Comparison of ENCODE assay signal across 8 cellular contexts in the genomic region with DNA sequence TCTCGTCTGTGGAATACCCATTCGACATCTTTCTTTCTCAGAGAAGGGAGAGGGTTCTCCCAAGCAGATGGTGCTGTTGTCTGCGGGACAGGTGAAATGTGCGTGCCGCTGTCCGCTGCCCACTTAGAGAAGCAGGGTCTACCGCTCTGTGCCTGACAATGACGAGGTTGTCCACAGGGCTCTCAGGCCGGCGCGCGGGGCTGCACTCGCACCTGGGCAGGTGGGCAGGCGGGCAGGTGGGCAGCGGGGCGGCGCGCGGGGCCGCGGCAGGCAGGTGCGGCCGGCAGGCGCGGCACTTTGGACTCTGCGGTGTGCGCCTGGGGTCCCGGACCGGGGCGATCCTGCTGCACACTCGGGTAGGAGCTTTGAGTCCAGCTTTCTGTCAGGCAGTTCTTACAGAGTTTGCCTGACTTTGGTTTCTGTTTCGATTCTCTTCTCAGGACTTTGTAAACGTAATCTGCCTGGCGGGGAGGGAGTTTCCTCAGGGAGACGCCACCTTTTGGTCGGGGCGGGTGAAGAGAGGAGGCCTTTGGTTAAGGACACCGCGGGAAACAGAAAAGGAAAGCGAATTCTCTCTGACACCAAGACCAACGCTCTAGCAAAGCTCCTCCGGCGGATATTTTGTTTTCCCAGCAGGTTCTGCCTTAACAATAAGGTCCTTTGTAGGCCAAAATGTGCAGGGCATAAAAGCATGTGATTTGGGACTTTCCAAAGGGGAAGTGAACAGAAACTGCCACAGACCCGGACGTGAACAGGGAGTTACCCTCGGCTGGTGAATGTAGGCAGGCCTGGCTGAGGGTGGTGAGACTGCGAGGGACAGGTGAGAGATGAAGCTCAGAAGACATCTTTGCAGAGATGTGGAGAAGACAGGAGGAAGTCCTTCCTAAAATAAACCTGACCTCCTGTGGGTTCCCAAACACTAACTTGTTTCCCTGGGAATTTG. TPM values are rescaled to one million over a fixed set of nuclear protein-coding genes. Genes with fewer than 3 reads are reported as not detected.
A peak's percentile ranks its signal among the peaks of the same experiment; 100 is the strongest.
DNase-seq lines count a peak whose midpoint lies in the region; ATAC-seq and TF ChIP-seq lines count a peak whose summit lies in the region.

A gene (minus strand): TSS at position 405 of the 943 bp plus-strand sequence. CDS start 377 bp downstream, at position 28.

- H3K9ac ChIP-seq in HUES6 (ENCODE audit: low read length) = peak within 1 kb of the TSS; percentile 44

- no peak for TF ChIP-seq CTCF in natural killer cell (IDR thresholded peaks at IDR 0.05)

- H3K4me3 ChIP-seq in HUES6 (ENCODE audit: low read depth, low read length) = peak within 1 kb of the TSS; percentile 77

- peak within 1 kb of the TSS; percentile 96 for H3K27ac Mint-ChIP-seq in activated T-helper 2 cell treated with anti-CD3 and anti-CD28 coated beads, Interferon-gamma antibody, Interleukin-2, Interleukin-4, amounts not matched to agents 10 μg/mL and 5 μg/mL and 100 μg/mL, durations not matched to agents 14 hours and 24 hours and 36 hours
- H3K27ac Mint-ChIP-seq in natural killer cell = peak within 1 kb of the TSS; percentile 98 to 99

- no peaks in the 10 kb centered on the region for H3K9me3 ChIP-seq in HUES6 (ENCODE audit: control insufficient read depth, insufficient read depth, low read depth, low read length)

- no peaks in the 10 kb centered on the region for H3K9me3 Mint-ChIP-seq in activated T-helper 2 cell treated with anti-CD3 and anti-CD28 coated beads, Interferon-gamma antibody, Interleukin-2, Interleukin-4, amounts not matched to agents 10 μg/mL and 5 μg/mL and 100 μg/mL, durations not matched to agents 14 hours and 24 hours and 36 hours
- H3K9me3 Mint-ChIP-seq in natural killer cell = no peaks in the 10 kb centered on the region

- ATAC-seq in GM21447 (IDR thresholded peaks at IDR 0.05; ENCODE audit: unreplicated experiment) (peak; percentile 82), natural killer cell (peak; percentile 85 to 93 (median 89))
- peak; percentile 92 for ATAC-seq in stimulated activated naive CD8-positive, alpha-beta T cell treated with anti-CD3 and anti-CD28 coated beads, Interleukin-15, Interleukin-2, amounts not matched to agents 100 U/mL and 50 U/mL, for 24 hours

- DNase-seq in DMS153 treated with DMSO at 0.1 percent for 48 hours (lab: John Stamatoyannopoulos, UW; ENCODE audit: unreplicated experiment) (peak; percentile 81), fibroblast of peridontal ligament (ENCODE audit: extremely low read depth) (peak; percentile 91), natural killer cell (peak; percentile 71)
- peak; percentile 76 for DNase-seq in activated T-helper 2 cell treated with anti-CD3 and anti-CD28 coated beads, Interferon-gamma antibody, Interleukin-2, Interleukin-4, amounts not matched to agents 10 μg/mL and 5 μg/mL and 100 μg/mL, durations not matched to agents 14 hours and 24 hours and 36 hours (ENCODE audit: low spot score)
- DNase-seq in stimulated activated naive CD8-positive, alpha-beta T cell treated with anti-CD3 and anti-CD28 coated beads, Interleukin-15, Interleukin-2, amounts not matched to agents 100 U/mL and 50 U/mL, for 24 hours = peak; percentile 74

- intact Hi-C loops in activated T-helper 2 cell treated with anti-CD3 and anti-CD28 coated beads, Interferon-gamma antibody, Interleukin-2, Interleukin-4, amounts not matched to agents 10 μg/mL and 5 μg/mL and 100 μg/mL, durations not matched to agents 14 hours and 24 hours and 36 hours (cut with micrococcal nuclease) = loop anchor here (2.0 to 10.0 kb wide), 6 partner anchors 26 to 1156 kb away; a partner anchor contains a TSS
- intact Hi-C loops in natural killer cell (cut with micrococcal nuclease) = loop anchor here (1.0 kb wide), 1 partner anchor 26 kb away; a partner anchor contains a TSS

- H3K4me1 Mint-ChIP-seq in activated T-helper 2 cell treated with anti-CD3 and anti-CD28 coated beads, Interferon-gamma antibody, Interleukin-2, Interleukin-4, amounts not matched to agents 10 μg/mL and 5 μg/mL and 100 μg/mL, durations not matched to agents 14 hours and 24 hours and 36 hours (ENCODE audit: low read depth) = peaks cover 51% of the 10 kb centered on the region
- peaks cover 52 to 58% of the 10 kb centered on the region in 2 donors for H3K4me1 Mint-ChIP-seq in natural killer cell

- H3K27ac ChIP-seq in HUES6 (ENCODE audit: low read depth, low read length) = no peak within 1 kb of the TSS

- peak; percentile 54 for TF ChIP-seq POLR2A in Raji (IDR thresholded peaks at IDR 0.05; ENCODE audit: insufficient read depth, low read depth, low read length)

- H3K4me3 Mint-ChIP-seq in activated T-helper 2 cell treated with anti-CD3 and anti-CD28 coated beads, Interferon-gamma antibody, Interleukin-2, Interleukin-4, amounts not matched to agents 10 μg/mL and 5 μg/mL and 100 μg/mL, durations not matched to agents 14 hours and 24 hours and 36 hours (ENCODE audit: low read depth) = peak within 1 kb of the TSS; percentile 91
- peak within 1 kb of the TSS; percentile 94 for H3K4me3 Mint-ChIP-seq in natural killer cell

- H3K27me3 Mint-ChIP-seq in activated T-helper 2 cell treated with anti-CD3 and anti-CD28 coated beads, Interferon-gamma antibody, Interleukin-2, Interleukin-4, amounts not matched to agents 10 μg/mL and 5 μg/mL and 100 μg/mL, durations not matched to agents 14 hours and 24 hours and 36 hours (ENCODE audit: low read depth) = no peaks in the 10 kb centered on the region
- no peaks in the 10 kb centered on the region for H3K27me3 Mint-ChIP-seq in natural killer cell (ENCODE audit: low read depth in 2 of 2)

- peaks cover 20% of the 10 kb centered on the region for H3K36me3 Mint-ChIP-seq in activated T-helper 2 cell treated with anti-CD3 and anti-CD28 coated beads, Interferon-gamma antibody, Interleukin-2, Interleukin-4, amounts not matched to agents 10 μg/mL and 5 μg/mL and 100 μg/mL, durations not matched to agents 14 hours and 24 hours and 36 hours (ENCODE audit: low read depth)
- peaks cover 7% of the 10 kb centered on the region for H3K36me3 Mint-ChIP-seq in natural killer cell

- H3K4me1 ChIP-seq in HUES6 (ENCODE audit: control insufficient read depth, insufficient read depth, low read length) = peaks cover 11% of the 10 kb centered on the region

- peaks cover 27% of the 10 kb centered on the region for H3K27me3 ChIP-seq in HUES6 (ENCODE audit: control insufficient read depth, insufficient read depth, low read length)

- no peaks in the 10 kb centered on the region for H3K36me3 ChIP-seq in HUES6 (ENCODE audit: control insufficient read depth, insufficient read depth, low read length)

RNA-seq across cellular contexts. Expression of the gene that starts here (rescaled TPM):
- 14.5 and 16.1 TPM in 2 replicates for total RNA-seq in activated T-helper 2 cell treated with anti-CD3 and anti-CD28 coated beads, Interferon-gamma antibody, Interleukin-2, Interleukin-4, amounts not matched to agents 10 μg/mL and 5 μg/mL and 100 μg/mL, durations not matched to agents 14 hours and 24 hours and 36 hours
- 10 to 100 TPM; 36.7 to 57.4 (median 36.9) TPM for total RNA-seq in natural killer cell
